In genomic region chr11:123246749-123247497, GRCh38 we compare ENCODE assay signal across 8 cellular contexts. TPM values are rescaled to one million over a fixed set of nuclear protein-coding genes. Genes with fewer than 3 reads are reported as not detected.
DNase-seq lines count a peak whose midpoint lies in the region; ATAC-seq, FAIRE-seq and TF ChIP-seq lines count a peak whose summit lies in the region.

No MANE protein-coding gene starts in this region.

- TF ChIP-seq CTCF in endothelial cell of umbilical vein (IDR thresholded peaks at IDR 0.05; ENCODE audit: extremely low read depth in 1 of 2, insufficient read depth in 1 of 2, low read depth in 1 of 2, low read length in 2 of 2) (peak; percentile 96 to 98), mucosa of descending colon (IDR thresholded peaks at IDR 0.05) (peak; percentile 96)

- H3K4me2 ChIP-seq in BLaER1 (peak overlapping the region; percentile 72), endothelial cell of umbilical vein (ENCODE audit: insufficient read depth, low read length) (no peak overlapping the region)

- CTCF ChIA-PET in activated CD8-positive, alpha-beta memory T cell treated with anti-CD3 and anti-CD28 coated beads, Interleukin-2, amount 10 ng/mL, durations not matched to agents 7 days and 5 days (lab: Charles Lee): interaction anchor here (0.5 to 7.4 kb wide), 62 partner anchors 9 to 1826 kb away, joined by 3 to 161 read pairs (median 4); no protein-coding TSS in a partner anchor
- CTCF ChIA-PET in endothelial cell of umbilical vein (lab: Charles Lee): interaction anchor here (0.6 to 7.0 kb wide), 59 partner anchors 9 to 264 kb away, joined by 3 to 587 read pairs (median 5); partner anchors contain the start of genes CLMP and HSPA8

- no peaks in the 10 kb centered on the region for H3K9me1 ChIP-seq in endothelial cell of umbilical vein (replicated peaks; ENCODE audit: control insufficient read depth, extremely low read depth, insufficient read depth, low read length)

- no peak overlapping the region for H2AFZ ChIP-seq in endothelial cell of umbilical vein (ENCODE audit: low read depth, low read length)

- H3K79me2 ChIP-seq in endothelial cell of umbilical vein (ENCODE audit: control insufficient read depth, insufficient read depth, low read length): no peaks in the 10 kb centered on the region

- peak overlapping the region; percentile 18 for H3K27ac Mint-ChIP-seq in activated CD8-positive, alpha-beta memory T cell treated with anti-CD3 and anti-CD28 coated beads, Interleukin-2, amount 10 ng/mL, durations not matched to agents 7 days and 5 days

- POLR2A ChIA-PET in endothelial cell of umbilical vein (lab: Charles Lee): interaction anchor here (1.0 kb wide), 2 partner anchors 144 to 185 kb away, joined by 6 read pairs; partner anchors contain the start of gene HSPA8

- H3K4me3 Mint-ChIP-seq in activated CD8-positive, alpha-beta memory T cell treated with anti-CD3 and anti-CD28 coated beads, Interleukin-2, amount 10 ng/mL, durations not matched to agents 7 days and 5 days: no peak overlapping the region

- no peaks in the 10 kb centered on the region for H3K27me3 ChIP-seq in BLaER1
- H3K27me3 ChIP-seq in endothelial cell of umbilical vein (ENCODE audit: control insufficient read depth in 2 of 2, insufficient read depth in 2 of 2, low read length in 2 of 2): peaks cover 0 to 4% of the 10 kb centered on the region in 2 experiments

- H3K36me3 ChIP-seq in BLaER1 (no peaks in the 10 kb centered on the region), endothelial cell of umbilical vein (ENCODE audit: control insufficient read depth in 2 of 2, extremely low read depth in 1 of 2, insufficient read depth in 2 of 2, low read length in 2 of 2) (no peaks in the 10 kb centered on the region), mucosa of descending colon (ENCODE audit: low read depth) (no peaks in the 10 kb centered on the region)

- H3K27ac ChIP-seq in BLaER1: no peak overlapping the region
- H3K27ac ChIP-seq in endothelial cell of umbilical vein (ENCODE audit: insufficient read depth, low read depth, low read length): no peak overlapping the region

- no peaks in the 10 kb centered on the region for H3K36me3 Mint-ChIP-seq in activated CD8-positive, alpha-beta memory T cell treated with anti-CD3 and anti-CD28 coated beads, Interleukin-2, amount 10 ng/mL, durations not matched to agents 7 days and 5 days

- H3K4me1 Mint-ChIP-seq in activated CD8-positive, alpha-beta memory T cell treated with anti-CD3 and anti-CD28 coated beads, Interleukin-2, amount 10 ng/mL, durations not matched to agents 7 days and 5 days: peaks cover 9% of the 10 kb centered on the region

- FAIRE-seq in endothelial cell of umbilical vein (lab: Jason Lieb, UNC): peak; percentile 93

- no peaks in the 10 kb centered on the region for H3K9me3 ChIP-seq in BLaER1
- no peaks in the 10 kb centered on the region for H3K9me3 ChIP-seq in endothelial cell of umbilical vein (replicated peaks; ENCODE audit: control insufficient read depth, insufficient read depth, low read length)
- H3K9me3 ChIP-seq in mucosa of descending colon: no peaks in the 10 kb centered on the region

- H4K20me1 ChIP-seq in BLaER1: no peaks in the 10 kb centered on the region
- H4K20me1 ChIP-seq in endothelial cell of umbilical vein (replicated peaks; ENCODE audit: control insufficient read depth, extremely low read depth, insufficient read depth, low read length): no peaks in the 10 kb centered on the region

- dilution Hi-C loops in endothelial cell of umbilical vein (cut with MboI; ENCODE audit: extremely low pct_ligation_motif_present, low sequenced_read_pairs): no loop called here

- H3K4me3 ChIP-seq in BLaER1 (no peak overlapping the region), endothelial cell of umbilical vein (replicated peaks in 1 of 3; ENCODE audit: insufficient read depth in 1 of 3, low read depth in 1 of 3, low read length in 3 of 3) (no peak overlapping the region), mucosa of descending colon (no peak overlapping the region)

- peak; percentile 76 for ATAC-seq in HG03460 (IDR thresholded peaks at IDR 0.05; ENCODE audit: unreplicated experiment)
- ATAC-seq in activated CD8-positive, alpha-beta memory T cell treated with anti-CD3 and anti-CD28 coated beads, Interleukin-2, amount 10 ng/mL, durations not matched to agents 7 days and 5 days: peak; percentile 92
- peak; percentile 94 for ATAC-seq in mucosa of descending colon

- H3K27me3 Mint-ChIP-seq in activated CD8-positive, alpha-beta memory T cell treated with anti-CD3 and anti-CD28 coated beads, Interleukin-2, amount 10 ng/mL, durations not matched to agents 7 days and 5 days: peaks cover 35% of the 10 kb centered on the region

- BruUV-seq in endothelial cell of umbilical vein (replicated peaks; lab: Mats Ljungman, UMichigan): no TSS peak

- TF ChIP-seq POLR2A in endothelial cell of umbilical vein (IDR thresholded peaks at IDR 0.05; ENCODE audit: low read depth, low read length): no peak

- H3K9ac ChIP-seq in BLaER1: no peak overlapping the region
- H3K9ac ChIP-seq in endothelial cell of umbilical vein (replicated peaks; ENCODE audit: extremely low read depth, insufficient read depth, low read length): no peak overlapping the region

- DNase-seq in GM19240 (ENCODE audit: insufficient read length, low spot score) (peak; percentile 75), NOMO-1 treated with DMSO at 0.1 percent for 48 hours (lab: John Stamatoyannopoulos, UW; ENCODE audit: unreplicated experiment) (peak; percentile 81), endothelial cell of umbilical vein (ENCODE audit: low read depth, low spot score) (peak; percentile 68), mucosa of descending colon (peak; percentile 72 to 88 (median 84))
- peak; percentile 89 for DNase-seq in activated CD8-positive, alpha-beta memory T cell treated with anti-CD3 and anti-CD28 coated beads, Interleukin-2, amount 10 ng/mL, durations not matched to agents 7 days and 5 days
- peak; percentile 54 to 65 for DNase-seq in stimulated activated CD8-positive, alpha-beta memory T cell treated with anti-CD3 and anti-CD28 coated beads, Interleukin-4, amount 100 ng/mL, for 4 hours (ENCODE audit: low read depth in 2 of 2, low spot score in 1 of 2)

- H3K4me1 ChIP-seq in BLaER1: peaks cover 75% of the 10 kb centered on the region
- no peaks in the 10 kb centered on the region for H3K4me1 ChIP-seq in endothelial cell of umbilical vein (ENCODE audit: control insufficient read depth, extremely low read depth, insufficient read depth, low read length)
- no peaks in the 10 kb centered on the region for H3K4me1 ChIP-seq in mucosa of descending colon (ENCODE audit: low read depth)

- intact Hi-C loops in endothelial cell of umbilical vein (cut with micrococcal nuclease): loop anchor here (1.0 kb wide), 4 partner anchors 81 to 231 kb away; no protein-coding TSS in a partner anchor
- intact Hi-C loops in mucosa of descending colon (cut with DNase I, micrococcal nuclease): loop anchor here (2.0 kb wide), 1 partner anchor 136 kb away; no protein-coding TSS in a partner anchor

- no peaks in the 10 kb centered on the region for H3K9me3 Mint-ChIP-seq in activated CD8-positive, alpha-beta memory T cell treated with anti-CD3 and anti-CD28 coated beads, Interleukin-2, amount 10 ng/mL, durations not matched to agents 7 days and 5 days (ENCODE audit: low read depth)

TF ChIP-seq in endothelial cell of umbilical vein, 7 proteins besides CTCF, POLR2A, EP300 and RAD21:
- TF ChIP-seq POLR2AphosphoS5 (IDR thresholded peaks at IDR 0.05; ENCODE audit: insufficient read depth, low read depth, low read length) (no peak), MAX (IDR thresholded peaks at IDR 0.05; ENCODE audit: insufficient read depth, insufficient read length) (no peak), EZH2 (IDR thresholded peaks at IDR 0.05; ENCODE audit: borderline replicate concordance, low read depth, low read length, severe bottlenecking) (no peak), GATA2 (IDR thresholded peaks at IDR 0.05; ENCODE audit: insufficient read depth, insufficient read length, low read depth, low read length) (no peak), FOS (IDR thresholded peaks at IDR 0.05; ENCODE audit: borderline replicate concordance, insufficient read depth, low read length) (no peak), JUN (IDR thresholded peaks at IDR 0.05; ENCODE audit: borderline replicate concordance, insufficient read depth, insufficient read length, low read depth) (no peak), MYC (IDR thresholded peaks at IDR 0.05; ENCODE audit: low read depth, low read length) (no peak)

RNA-seq across cellular contexts. Expression of gene CLMP, which starts 51.9 kb away (rescaled TPM):
- under 1 TPM in 1 of 2 experiments, not detected in 1; 0.58 TPM for total RNA-seq in activated CD8-positive, alpha-beta memory T cell treated with anti-CD3 and anti-CD28 coated beads, Interleukin-2, amount 10 ng/mL, durations not matched to agents 7 days and 5 days
- 0.18 and 0.37 TPM in 2 replicates for total RNA-seq in endothelial cell of umbilical vein
- 0.03 and 0.13 TPM in 2 replicates for polyA plus RNA-seq in endothelial cell of umbilical vein
- polyA plus RNA-seq in endothelial cell of umbilical vein (2011; cell fraction: cytosol; rRNA removed): 0.25 and 0.28 TPM in 2 replicates
- polyA plus RNA-seq in endothelial cell of umbilical vein (2011; cell fraction: nucleus; rRNA removed): 0.03 and 0.04 TPM in 2 replicates
- polyA plus RNA-seq in endothelial cell of umbilical vein (2012): 5.7 and 7.9 TPM in 2 replicates
- 0.22 and 0.91 TPM in 2 replicates for polyA minus RNA-seq in endothelial cell of umbilical vein
- 27.0 TPM for polyA minus RNA-seq in endothelial cell of umbilical vein (2011; cell fraction: cytosol; rRNA and poly(A)+ RNA removed)
- polyA minus RNA-seq in endothelial cell of umbilical vein (2011; cell fraction: nucleus; rRNA and poly(A)+ RNA removed): 0.10 and 0.24 TPM in 2 replicates
- 10 to 100 TPM in 2 of 3 donors, 1 to 10 TPM in 1; 4.7 to 84.9 (median 11.0) TPM for total RNA-seq in mucosa of descending colon
